1 cellular context compared by ENCODE assay signal in the genomic region with DNA sequence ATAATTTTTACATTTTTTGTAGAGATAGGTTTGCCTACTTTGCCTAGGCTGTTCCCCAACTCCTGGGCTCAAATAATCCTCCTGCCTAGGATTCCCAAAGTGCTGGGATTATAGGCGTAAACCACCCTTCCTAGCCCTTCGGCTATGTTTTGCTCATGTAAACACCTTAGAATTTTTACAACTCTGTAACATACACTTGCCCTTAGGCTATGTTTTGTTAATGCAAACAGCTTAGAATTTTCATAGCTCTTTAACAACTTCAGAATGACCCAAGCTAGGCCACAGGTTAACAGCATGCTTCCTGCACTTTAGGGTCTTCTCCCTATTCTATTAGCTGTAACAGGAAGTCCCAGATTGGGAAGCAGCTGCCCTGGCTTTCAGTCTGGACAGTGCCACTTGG.
TF ChIP-seq lines count a peak whose summit lies in the region.

No MANE protein-coding gene starts in this region.

TF ChIP-seq in HEK293, 187 proteins besides CTCF, POLR2A, EP300 and RAD21 (continued from another document):
- TF ChIP-seq, protein P1, sequence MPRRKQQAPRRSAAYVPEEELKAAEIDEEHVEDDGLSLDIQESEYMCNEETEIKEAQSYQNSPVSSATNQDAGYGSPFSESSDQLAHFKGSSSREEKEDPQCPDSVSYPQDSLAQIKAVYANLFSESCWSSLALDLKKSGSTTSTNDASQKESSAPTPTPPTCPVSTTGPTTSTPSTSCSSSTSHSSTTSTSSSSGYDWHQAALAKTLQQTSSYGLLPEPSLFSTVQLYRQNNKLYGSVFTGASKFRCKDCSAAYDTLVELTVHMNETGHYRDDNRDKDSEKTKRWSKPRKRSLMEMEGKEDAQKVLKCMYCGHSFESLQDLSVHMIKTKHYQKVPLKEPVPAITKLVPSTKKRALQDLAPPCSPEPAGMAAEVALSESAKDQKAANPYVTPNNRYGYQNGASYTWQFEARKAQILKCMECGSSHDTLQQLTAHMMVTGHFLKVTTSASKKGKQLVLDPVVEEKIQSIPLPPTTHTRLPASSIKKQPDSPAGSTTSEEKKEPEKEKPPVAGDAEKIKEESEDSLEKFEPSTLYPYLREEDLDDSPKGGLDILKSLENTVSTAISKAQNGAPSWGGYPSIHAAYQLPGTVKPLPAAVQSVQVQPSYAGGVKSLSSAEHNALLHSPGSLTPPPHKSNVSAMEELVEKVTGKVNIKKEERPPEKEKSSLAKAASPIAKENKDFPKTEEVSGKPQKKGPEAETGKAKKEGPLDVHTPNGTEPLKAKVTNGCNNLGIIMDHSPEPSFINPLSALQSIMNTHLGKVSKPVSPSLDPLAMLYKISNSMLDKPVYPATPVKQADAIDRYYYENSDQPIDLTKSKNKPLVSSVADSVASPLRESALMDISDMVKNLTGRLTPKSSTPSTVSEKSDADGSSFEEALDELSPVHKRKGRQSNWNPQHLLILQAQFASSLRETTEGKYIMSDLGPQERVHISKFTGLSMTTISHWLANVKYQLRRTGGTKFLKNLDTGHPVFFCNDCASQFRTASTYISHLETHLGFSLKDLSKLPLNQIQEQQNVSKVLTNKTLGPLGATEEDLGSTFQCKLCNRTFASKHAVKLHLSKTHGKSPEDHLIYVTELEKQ (tag by site-specific recombination; IDR thresholded peaks at IDR 0.05; ENCODE audit: borderline replicate concordance): no peak
- no peak for TF ChIP-seq ZNF692 (tag by site-specific recombination; IDR thresholded peaks at IDR 0.05)
- no peak for TF ChIP-seq ZNF335 (tag by site-specific recombination; conservative IDR thresholded peaks at IDR 0.05)
- 0 out of 2 replicates have a peak, but pooled peaks have one; percentile 55 for TF ChIP-seq IKZF3 (tag by site-specific recombination; IDR thresholded peaks at IDR 0.05)
- TF ChIP-seq ZNF670 (tag by site-specific recombination; IDR thresholded peaks at IDR 0.05; ENCODE audit: low read depth): no peak
- TF ChIP-seq PRDM4 (tag by site-specific recombination; IDR thresholded peaks at IDR 0.05): peak; percentile 45; the same call in 1 of the 2 replicates
- no peak for TF ChIP-seq ZNF16 (tag by site-specific recombination; IDR thresholded peaks at IDR 0.05; ENCODE audit: low read depth)
- peak; percentile 72; the same call in 1 of the 2 replicates for TF ChIP-seq ZNF600 (tag by site-specific recombination; IDR thresholded peaks at IDR 0.05)
- no peak for TF ChIP-seq SETDB1 (IDR thresholded peaks at IDR 0.05; ENCODE audit: insufficient read length, low read length)
- 0 out of 2 replicates have a peak, but pooled peaks have one; percentile 36 for TF ChIP-seq ZNF707 (tag by site-specific recombination; IDR thresholded peaks at IDR 0.05)
- peak; percentile 41 for TF ChIP-seq PATZ1 (tag by site-specific recombination; IDR thresholded peaks at IDR 0.05)
- no peak for TF ChIP-seq ZNF2 (tag by site-specific recombination; IDR thresholded peaks at IDR 0.05)
- TF ChIP-seq ZNF184 (tag by site-specific recombination; IDR thresholded peaks at IDR 0.05): no peak
- TF ChIP-seq OSR2 (tag by site-specific recombination; IDR thresholded peaks at IDR 0.05): peak; percentile 68; the same call in 1 of the 2 replicates
- TF ChIP-seq ZNF776 (tag by site-specific recombination; IDR thresholded peaks at IDR 0.05; ENCODE audit: borderline replicate concordance): no peak
- TF ChIP-seq FEZF1 (tag by site-specific recombination; IDR thresholded peaks at IDR 0.05): peak; percentile 51; the same call in 1 of the 2 replicates
- peak; percentile 94; the same call in 1 of the 2 replicates for TF ChIP-seq HOXD13 (CRISPR knock-in tag; IDR thresholded peaks at IDR 0.05; ENCODE audit: borderline replicate concordance)
- no peak for TF ChIP-seq ZNF558 (tag by site-specific recombination; IDR thresholded peaks at IDR 0.05)
- no peak for TF ChIP-seq ZNF155 (tag by site-specific recombination; IDR thresholded peaks at IDR 0.05)
TF ChIP-seq in HEK293: peak in this region for 16.
